11 cellular contexts compared by ENCODE assay signal in genomic region chr12:117032593-117033381, GRCh38.
A peak's percentile ranks its signal among the peaks of the same experiment; 100 is the strongest.
DNase-seq lines count a peak whose midpoint lies in the region; ATAC-seq and TF ChIP-seq lines count a peak whose summit lies in the region.
"Had no signal": no experiment of that assay in that cellular context is flagged by ENCODE, and none has a peak within 500 bp of the region (broad histone marks: within the 10 kb centered on the region; RNA-seq: fewer than 3 reads in every experiment).

No MANE protein-coding gene starts in this region.

- H3K27ac Mint-ChIP-seq in natural killer cell treated with Interleukin-12 subunit alpha and Interleukin-12 subunit beta and Interleukin-15 and Interleukin-18, amount 100 ng/mL, for 72 hours: no peak overlapping the region

- DNase-seq in DMS79 (lab: John Stamatoyannopoulos, UW) (peak; percentile 58), NCI-H2171 (lab: John Stamatoyannopoulos, UW) (peak; percentile 83), epithelial cell of proximal tubule (ENCODE audit: low read depth) (no peak), NCI-H226 (no peak), mucosa of gallbladder (ENCODE audit: low spot score) (no peak)
- DNase-seq in natural killer cell treated with Interleukin-12 subunit alpha and Interleukin-12 subunit beta and Interleukin-15 and Interleukin-18, amount 100 ng/mL, for 72 hours (ENCODE audit: low spot score): no peak
- no peak for DNase-seq in activated CD4-positive, alpha-beta T cell treated with anti-CD3 and anti-CD28 coated beads, Interleukin-2, amount 50 U/mL, for 1 hour
- DNase-seq: COR-L47, Kasumi-1, SW 1271 had no signal

- peaks cover 4% of the 10 kb centered on the region for H3K36me3 Mint-ChIP-seq in natural killer cell treated with Interleukin-12 subunit alpha and Interleukin-12 subunit beta and Interleukin-15 and Interleukin-18, amount 100 ng/mL, for 72 hours

- no peaks in the 10 kb centered on the region for H3K27me3 Mint-ChIP-seq in natural killer cell treated with Interleukin-12 subunit alpha and Interleukin-12 subunit beta and Interleukin-15 and Interleukin-18, amount 100 ng/mL, for 72 hours

- H3K4me3 ChIP-seq in epithelial cell of proximal tubule (ENCODE audit: low read depth, low read length): peak overlapping the region; percentile 6

- no peak for TF ChIP-seq CTCF in epithelial cell of proximal tubule (conservative IDR thresholded peaks at IDR 0.05; ENCODE audit: low read depth, low read length)

- no peaks in the 10 kb centered on the region for H3K9me3 Mint-ChIP-seq in natural killer cell treated with Interleukin-12 subunit alpha and Interleukin-12 subunit beta and Interleukin-15 and Interleukin-18, amount 100 ng/mL, for 72 hours

- ATAC-seq in natural killer cell treated with Interleukin-12 subunit alpha and Interleukin-12 subunit beta and Interleukin-15 and Interleukin-18, amount 100 ng/mL, for 72 hours: peak; percentile 48 to 56
- ATAC-seq in HG03025 (IDR thresholded peaks at IDR 0.05; ENCODE audit: low FRiP score, unreplicated experiment): no peak

- peaks cover 0 to 3% of the 10 kb centered on the region in 2 donors for H3K4me1 Mint-ChIP-seq in natural killer cell treated with Interleukin-12 subunit alpha and Interleukin-12 subunit beta and Interleukin-15 and Interleukin-18, amount 100 ng/mL, for 72 hours (ENCODE audit: low read depth in 2 of 2)

- H3K4me3 Mint-ChIP-seq in natural killer cell treated with Interleukin-12 subunit alpha and Interleukin-12 subunit beta and Interleukin-15 and Interleukin-18, amount 100 ng/mL, for 72 hours: peak overlapping the region; percentile 15

Comparison
In these comparisons a context has a peak if more than half of its experiments do, and no peak if none do; other contexts are left out.
1. DNase-seq: peak in DMS79 (single experiment) and NCI-H2171 (single experiment); none in epithelial cell of proximal tubule (single experiment), natural killer cell treated with Interleukin-12 subunit alpha and Interleukin-12 subunit beta and Interleukin-15 and Interleukin-18, amount 100 ng/mL, for 72 hours (single experiment), NCI-H226 (single experiment), mucosa of gallbladder (single experiment) and activated CD4-positive, alpha-beta T cell treated with anti-CD3 and anti-CD28 coated beads, Interleukin-2, amount 50 U/mL, for 1 hour (single experiment).